In the genomic region with DNA sequence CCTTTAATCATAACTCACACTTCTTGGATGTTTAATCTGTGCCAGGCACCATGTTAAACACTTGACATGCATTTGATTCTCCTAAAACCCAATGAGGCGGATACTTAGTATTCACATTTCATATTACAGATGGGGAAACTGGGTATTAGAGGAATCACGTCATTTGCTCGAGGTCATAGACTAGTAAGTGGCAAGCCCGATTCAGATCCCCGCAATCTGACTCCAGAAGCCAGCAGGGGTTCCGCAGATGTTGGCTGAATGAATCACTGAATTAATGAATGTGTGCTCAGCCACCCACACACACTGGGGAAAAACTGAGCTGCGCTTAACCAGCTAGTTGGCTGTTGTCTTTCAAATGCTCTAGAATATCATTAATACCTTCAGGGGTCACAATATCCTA, we compare ENCODE assay signal across 20 cellular contexts. TPM values are rescaled to one million over a fixed set of nuclear protein-coding genes. Genes with fewer than 3 reads are reported as not detected.
DNase-seq lines count a peak whose midpoint lies in the region; ATAC-seq and TF ChIP-seq lines count a peak whose summit lies in the region.
"Had no signal": no experiment of that assay in that cellular context is flagged by ENCODE, and none has a peak within 500 bp of the region (broad histone marks: within the 10 kb centered on the region; RNA-seq: fewer than 3 reads in every experiment).

No MANE protein-coding gene starts in this region.

- no peak overlapping the region for H3K27ac ChIP-seq in HEK293 (ENCODE audit: extremely low read depth, low read depth, low read length)
- H3K27ac ChIP-seq: gastrocnemius medialis, lower lobe of right lung, Peyer's patch had no signal

- H3K27me3 Mint-ChIP-seq in activated T-cell treated with anti-CD3 and anti-CD28 coated beads, Interleukin-2, amount 50 U/mL, for 72 hours (ENCODE audit: low read depth): peaks cover 8% of the 10 kb centered on the region

- H3K9me3 ChIP-seq in HEK293 (ENCODE audit: control insufficient read depth, insufficient read depth, low read depth, low read length): no peaks in the 10 kb centered on the region
- H3K9me3 ChIP-seq: gastrocnemius medialis, lower lobe of right lung, Peyer's patch had no signal

- no peak overlapping the region for H3K27ac Mint-ChIP-seq in activated T-cell treated with anti-CD3 and anti-CD28 coated beads, Interleukin-2, amount 50 U/mL, for 72 hours
- H3K27ac Mint-ChIP-seq: activated T-helper 1 cell treated with anti-CD3 and anti-CD28 coated beads, Interleukin-12 subunit alpha, Interleukin-12 subunit beta, Interleukin-2, Interleukin-4 antibody, amounts not matched to agents 30 ng/mL and 10 ng/mL and 1 ng/mL, durations not matched to agents 14 hours and 24 hours and 36 hours; naive thymus-derived CD8-positive, alpha-beta T cell; stimulated activated naive CD8-positive, alpha-beta T cell treated with anti-CD3 and anti-CD28 coated beads, Interleukin-15, Interleukin-2, amounts not matched to agents 100 ng/mL and 50 ng/mL, for 24 hours had no signal

- POLR2A ChIA-PET in HEK293 (lab: Yijun Ruan, JAX): no interaction called here

- CTCF ChIA-PET in HEK293 (lab: Yijun Ruan, JAX): interaction anchor here (1.3 to 2.2 kb wide), 2 partner anchors 339 to 341 kb away, joined by 3 to 5 read pairs; no protein-coding TSS in a partner anchor

- in situ Hi-C loops in astrocyte of the cerebellum (cut with HindIII; ENCODE audit: low sequenced_read_pairs): no loop called here

- no peaks in the 10 kb centered on the region for H3K36me3 Mint-ChIP-seq in activated T-cell treated with anti-CD3 and anti-CD28 coated beads, Interleukin-2, amount 50 U/mL, for 72 hours (ENCODE audit: insufficient read depth in 2 of 2)
- H3K36me3 Mint-ChIP-seq: naive thymus-derived CD8-positive, alpha-beta T cell had no signal

- TF ChIP-seq CTCF in HEK293 (tag by site-specific recombination; IDR thresholded peaks at IDR 0.05) (no peak), astrocyte of the cerebellum (IDR thresholded peaks at IDR 0.05; ENCODE audit: low read depth, low read length, missing control alignments) (no peak)

- no peaks in the 10 kb centered on the region for H3K4me1 Mint-ChIP-seq in activated T-cell treated with anti-CD3 and anti-CD28 coated beads, Interleukin-2, amount 50 U/mL, for 72 hours (ENCODE audit: low read depth)
- H3K4me1 Mint-ChIP-seq: naive thymus-derived CD8-positive, alpha-beta T cell had no signal

- H3K4me3 ChIP-seq in HEK293 (ENCODE audit: low read depth, low read length) (no peak overlapping the region), astrocyte of the cerebellum (ENCODE audit: low read depth, low read length) (no peak overlapping the region)
- H3K4me3 ChIP-seq: gastrocnemius medialis, lower lobe of right lung, Peyer's patch had no signal

- peak; percentile 93 for DNase-seq in DMS 273 (lab: John Stamatoyannopoulos, UW; ENCODE audit: unreplicated experiment)
- peak; percentile 80 for DNase-seq in astrocyte of the cerebellum (ENCODE audit: low read depth)
- DNase-seq in myocyte (ENCODE audit: low read depth): peak; percentile 45
- DNase-seq in NCI-H82 (lab: John Stamatoyannopoulos, UW): no peak
- no peak for DNase-seq in activated T-cell treated with anti-CD3 and anti-CD28 coated beads, Interleukin-2, amount 50 U/mL, for 72 hours
- DNase-seq: DND-41; gastrocnemius medialis; Karpas-422; lower lobe of right lung; naive thymus-derived CD8-positive, alpha-beta T cell; NCI-H1694 treated with DMSO at 0.1 percent for 48 hours; NCI-H526 treated with DMSO at 0.1 percent for 48 hours; Peyer's patch; stimulated activated CD4-positive, alpha-beta T cell treated with anti-CD3 and anti-CD28 coated beads, Interleukin-15, amount 100 ng/mL, for 24 hours; SW 1271 had no signal

- peaks cover 0 to 2% of the 10 kb centered on the region in 2 donors for H3K9me3 Mint-ChIP-seq in activated T-cell treated with anti-CD3 and anti-CD28 coated beads, Interleukin-2, amount 50 U/mL, for 72 hours
- H3K9me3 Mint-ChIP-seq: naive thymus-derived CD8-positive, alpha-beta T cell; stimulated activated naive CD8-positive, alpha-beta T cell treated with anti-CD3 and anti-CD28 coated beads, Interleukin-15, Interleukin-2, amounts not matched to agents 100 ng/mL and 50 ng/mL, for 24 hours had no signal

- H3K36me3 ChIP-seq in HEK293 (ENCODE audit: control insufficient read depth in 2 of 2, insufficient read depth in 1 of 2, low read length in 2 of 2): no peaks in the 10 kb centered on the region
- H3K36me3 ChIP-seq: gastrocnemius medialis, lower lobe of right lung, Peyer's patch had no signal

- ATAC-seq in HG03354 (IDR thresholded peaks at IDR 0.05; ENCODE audit: poor library complexity, severe bottlenecking, unreplicated experiment) (no peak), GM19351 (IDR thresholded peaks at IDR 0.05; ENCODE audit: unreplicated experiment) (no peak)
- ATAC-seq in activated T-cell treated with anti-CD3 and anti-CD28 coated beads, Interleukin-2, amount 50 U/mL, for 72 hours (replicated peaks in 1 of 2): no peak
- ATAC-seq: gastrocnemius medialis; naive thymus-derived CD8-positive, alpha-beta T cell had no signal

- H3K4me1 ChIP-seq in HEK293 (ENCODE audit: control insufficient read depth, insufficient read depth, low read length): peaks cover 9% of the 10 kb centered on the region
- H3K4me1 ChIP-seq: gastrocnemius medialis, lower lobe of right lung, Peyer's patch had no signal

- H3K4me3 Mint-ChIP-seq in activated T-cell treated with anti-CD3 and anti-CD28 coated beads, Interleukin-2, amount 50 U/mL, for 72 hours: no peak overlapping the region
- H3K4me3 Mint-ChIP-seq: activated T-helper 1 cell treated with anti-CD3 and anti-CD28 coated beads, Interleukin-12 subunit alpha, Interleukin-12 subunit beta, Interleukin-2, Interleukin-4 antibody, amounts not matched to agents 30 ng/mL and 10 ng/mL and 1 ng/mL, durations not matched to agents 14 hours and 24 hours and 36 hours; naive thymus-derived CD8-positive, alpha-beta T cell; stimulated activated naive CD8-positive, alpha-beta T cell treated with anti-CD3 and anti-CD28 coated beads, Interleukin-15, Interleukin-2, amounts not matched to agents 100 ng/mL and 50 ng/mL, for 24 hours had no signal

TF ChIP-seq in HEK293, 187 proteins besides CTCF, POLR2A, EP300 and RAD21 (continues in another document):
- TF ChIP-seq ZNF510 (tag by site-specific recombination; IDR thresholded peaks at IDR 0.05; ENCODE audit: insufficient replicate concordance): no peak
- no peak for TF ChIP-seq ZNF530 (tag by site-specific recombination; IDR thresholded peaks at IDR 0.05; ENCODE audit: low read depth)
- TF ChIP-seq ZBTB21 (tag by site-specific recombination; IDR thresholded peaks at IDR 0.05): peak; percentile 85
- TF ChIP-seq, protein P1, sequence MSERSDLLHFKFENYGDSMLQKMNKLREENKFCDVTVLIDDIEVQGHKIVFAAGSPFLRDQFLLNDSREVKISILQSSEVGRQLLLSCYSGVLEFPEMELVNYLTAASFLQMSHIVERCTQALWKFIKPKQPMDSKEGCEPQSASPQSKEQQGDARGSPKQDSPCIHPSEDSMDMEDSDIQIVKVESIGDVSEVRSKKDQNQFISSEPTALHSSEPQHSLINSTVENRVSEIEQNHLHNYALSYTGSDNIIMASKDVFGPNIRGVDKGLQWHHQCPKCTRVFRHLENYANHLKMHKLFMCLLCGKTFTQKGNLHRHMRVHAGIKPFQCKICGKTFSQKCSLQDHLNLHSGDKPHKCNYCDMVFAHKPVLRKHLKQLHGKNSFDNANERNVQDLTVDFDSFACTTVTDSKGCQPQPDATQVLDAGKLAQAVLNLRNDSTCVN (tag by site-specific recombination; optimal IDR thresholded peaks at IDR 0.05): no peak
- TF ChIP-seq, protein P2, sequence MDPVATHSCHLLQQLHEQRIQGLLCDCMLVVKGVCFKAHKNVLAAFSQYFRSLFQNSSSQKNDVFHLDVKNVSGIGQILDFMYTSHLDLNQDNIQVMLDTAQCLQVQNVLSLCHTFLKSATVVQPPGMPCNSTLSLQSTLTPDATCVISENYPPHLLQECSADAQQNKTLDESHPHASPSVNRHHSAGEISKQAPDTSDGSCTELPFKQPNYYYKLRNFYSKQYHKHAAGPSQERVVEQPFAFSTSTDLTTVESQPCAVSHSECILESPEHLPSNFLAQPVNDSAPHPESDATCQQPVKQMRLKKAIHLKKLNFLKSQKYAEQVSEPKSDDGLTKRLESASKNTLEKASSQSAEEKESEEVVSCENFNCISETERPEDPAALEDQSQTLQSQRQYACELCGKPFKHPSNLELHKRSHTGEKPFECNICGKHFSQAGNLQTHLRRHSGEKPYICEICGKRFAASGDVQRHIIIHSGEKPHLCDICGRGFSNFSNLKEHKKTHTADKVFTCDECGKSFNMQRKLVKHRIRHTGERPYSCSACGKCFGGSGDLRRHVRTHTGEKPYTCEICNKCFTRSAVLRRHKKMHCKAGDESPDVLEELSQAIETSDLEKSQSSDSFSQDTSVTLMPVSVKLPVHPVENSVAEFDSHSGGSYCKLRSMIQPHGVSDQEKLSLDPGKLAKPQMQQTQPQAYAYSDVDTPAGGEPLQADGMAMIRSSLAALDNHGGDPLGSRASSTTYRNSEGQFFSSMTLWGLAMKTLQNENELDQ (tag by site-specific recombination; IDR thresholded peaks at IDR 0.05; ENCODE audit: low read depth): no peak
- TF ChIP-seq ZNF223 (tag by site-specific recombination; IDR thresholded peaks at IDR 0.05): no peak
- no peak for TF ChIP-seq ZNF707 (tag by site-specific recombination; IDR thresholded peaks at IDR 0.05)
- TF ChIP-seq GLI4 (tag by site-specific recombination; IDR thresholded peaks at IDR 0.05): no peak
- no peak for TF ChIP-seq ZNF791 (tag by site-specific recombination; IDR thresholded peaks at IDR 0.05)
- TF ChIP-seq ZNF221 (tag by site-specific recombination; IDR thresholded peaks at IDR 0.05; ENCODE audit: borderline replicate concordance): no peak
- TF ChIP-seq ZNF391 (tag by site-specific recombination; IDR thresholded peaks at IDR 0.05; ENCODE audit: borderline replicate concordance, low read depth): peak; percentile 65; the same call in 1 of the 2 replicates
- TF ChIP-seq ZNF701 (tag by site-specific recombination; IDR thresholded peaks at IDR 0.05): no peak
- no peak for TF ChIP-seq ZNF426 (tag by site-specific recombination; IDR thresholded peaks at IDR 0.05)
- TF ChIP-seq ZNF624 (tag by site-specific recombination; IDR thresholded peaks at IDR 0.05): no peak
- no peak for TF ChIP-seq ZFP69B (tag by site-specific recombination; IDR thresholded peaks at IDR 0.05)
- TF ChIP-seq ZNF404 (tag by site-specific recombination; IDR thresholded peaks at IDR 0.05): no peak
- TF ChIP-seq ZNF560 (tag by site-specific recombination; IDR thresholded peaks at IDR 0.05; ENCODE audit: borderline replicate concordance): no peak
- TF ChIP-seq ZNF629 (tag by site-specific recombination; IDR thresholded peaks at IDR 0.05): peak; percentile 94
- TF ChIP-seq ZNF350 (tag by site-specific recombination; IDR thresholded peaks at IDR 0.05): no peak

RNA-seq across cellular contexts. Expression of gene ENO4, which starts 22.5 kb away (rescaled TPM):
- total RNA-seq in myocyte: 0.19 TPM in 1 of 2 replicates, not detected in the other
- 0.26 TPM for polyA plus RNA-seq in myocyte (2012)
- total RNA-seq in activated T-cell treated with anti-CD3 and anti-CD28 coated beads, Interleukin-2, amount 50 U/mL, for 72 hours: not detected
- total RNA-seq: activated T-helper 1 cell treated with anti-CD3 and anti-CD28 coated beads, Interleukin-12 subunit alpha, Interleukin-12 subunit beta, Interleukin-2, Interleukin-4 antibody, amounts not matched to agents 30 ng/mL and 10 ng/mL and 1 ng/mL, durations not matched to agents 14 hours and 24 hours and 36 hours; gastrocnemius medialis; naive thymus-derived CD8-positive, alpha-beta T cell; Peyer's patch had no signal
- polyA plus RNA-seq: naive thymus-derived CD8-positive, alpha-beta T cell had no signal

Comparison
In these comparisons a context has a peak if more than half of its experiments do, and no peak if none do; other contexts are left out.
1. DNase-seq: peak in DMS 273 (single experiment), astrocyte of the cerebellum (single experiment) and myocyte (single experiment); none in NCI-H82 (single experiment) and activated T-cell treated with anti-CD3 and anti-CD28 coated beads, Interleukin-2, amount 50 U/mL, for 72 hours (0 of 2).